13 cellular contexts compared by ENCODE assay signal in the genomic region with DNA sequence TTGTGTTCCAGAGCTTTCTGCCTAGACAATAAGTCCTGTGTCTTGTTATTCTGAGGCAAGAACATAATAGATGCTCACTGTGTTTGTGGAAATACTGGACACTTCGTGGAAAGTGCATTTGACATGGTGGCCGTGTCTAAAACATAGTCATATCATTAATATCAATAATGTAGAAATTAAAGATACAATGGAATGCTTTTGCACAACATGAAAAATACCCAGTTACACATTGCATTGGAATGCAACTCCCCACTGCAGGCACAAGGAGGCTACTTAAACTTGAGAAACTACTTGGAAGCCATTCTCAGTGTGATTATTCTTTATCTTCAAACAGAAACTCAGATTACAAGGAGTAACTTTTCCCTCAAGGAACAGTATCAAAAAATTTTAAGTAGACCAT.
DNase-seq lines count a peak whose midpoint lies in the region; ATAC-seq, FAIRE-seq and TF ChIP-seq lines count a peak whose summit lies in the region.
"Had no signal": no experiment of that assay in that cellular context is flagged by ENCODE, and none has a peak within 500 bp of the region (broad histone marks: within the 10 kb centered on the region; RNA-seq: fewer than 3 reads in every experiment).

No MANE protein-coding gene starts in this region.

- TF ChIP-seq CTCF in astrocyte (IDR thresholded peaks at IDR 0.05; ENCODE audit: insufficient read depth, low read depth, low read length) (no peak), upper lobe of left lung (IDR thresholded peaks at IDR 0.05) (peak in 1 of 6 experiments; percentile 13), GM10248 (IDR thresholded peaks at IDR 0.05; ENCODE audit: control extremely low read depth, extremely low read depth, low read depth, missing control alignments) (no peak)

- H3K27me3 Mint-ChIP-seq in astrocyte (ENCODE audit: low read depth, unreplicated experiment) = no peaks in the 10 kb centered on the region
- H3K27me3 Mint-ChIP-seq: B cell had no signal

- DNase-seq in Right ventricle myocardium superior (no peak), cardiac septum (ENCODE audit: low spot score) (no peak), astrocyte (ENCODE audit: low read depth) (peak; percentile 85), iPS-NIHi7 (ENCODE audit: extremely low spot score) (peak; percentile 17), upper lobe of left lung (no peak), GM10248 (ENCODE audit: extremely low spot score) (no peak), NCI-H146 (lab: John Stamatoyannopoulos, UW) (no peak)
- DNase-seq: activated effector memory CD4-positive, alpha-beta T cell treated with Interleukin-2 at 50 U/mL for 16 hours; effector CD8-positive, alpha-beta T cell; stimulated activated naive CD8-positive, alpha-beta T cell treated with anti-CD3 and anti-CD28 coated beads, Interleukin-15, Interleukin-2, amounts not matched to agents 100 U/mL and 50 U/mL, for 24 hours; WERI-Rb-1 had no signal

- TF ChIP-seq EP300 in upper lobe of left lung (IDR thresholded peaks at IDR 0.05) = peak in 2 of 4 donors; percentile 17 to 90

- POLR2A ChIA-PET in GM10248 (lab: Yijun Ruan, JAX) = no interaction called here

- CTCF ChIA-PET in GM10248 (lab: Yijun Ruan, JAX) = no interaction called here

- H3K4me1 Mint-ChIP-seq in astrocyte (ENCODE audit: low read depth, unreplicated experiment) = peaks cover 25% of the 10 kb centered on the region
- H3K4me1 Mint-ChIP-seq: B cell had no signal

- peaks cover 21% of the 10 kb centered on the region for H3K4me1 ChIP-seq in astrocyte (ENCODE audit: insufficient read depth, low read length)
- H3K4me1 ChIP-seq in upper lobe of left lung = peaks cover 0 to 7% (median 4%) of the 10 kb centered on the region in 4 donors

- H3K9me3 Mint-ChIP-seq in astrocyte (ENCODE audit: unreplicated experiment) = no peaks in the 10 kb centered on the region

- no peak for TF ChIP-seq POLR2A in upper lobe of left lung (IDR thresholded peaks at IDR 0.05)

- H2AFZ ChIP-seq in astrocyte (ENCODE audit: low read depth, low read length) = peak overlapping the region; percentile 13

- peak; percentile 9 for FAIRE-seq in astrocyte (lab: Jason Lieb, UNC)

- H3K9me3 ChIP-seq in astrocyte (ENCODE audit: insufficient read depth, low read depth, low read length) = no peaks in the 10 kb centered on the region
- no peaks in the 10 kb centered on the region for H3K9me3 ChIP-seq in upper lobe of left lung

- H3K27ac Mint-ChIP-seq in astrocyte (ENCODE audit: unreplicated experiment) = peak overlapping the region; percentile 81
- H3K27ac Mint-ChIP-seq: B cell had no signal

- no peaks in the 10 kb centered on the region for H3K79me2 ChIP-seq in astrocyte (ENCODE audit: insufficient read depth, low read length)

- H3K36me3 ChIP-seq in astrocyte (ENCODE audit: insufficient read depth, low read length) (no peaks in the 10 kb centered on the region), upper lobe of left lung (no peaks in the 10 kb centered on the region)
- H3K36me3 ChIP-seq: WERI-Rb-1 had no signal

- H3K27ac ChIP-seq in astrocyte (ENCODE audit: low read depth, low read length) = peak overlapping the region; percentile 55
- peak overlapping the region in 2 of 4 donors; percentile 35 to 41 for H3K27ac ChIP-seq in upper lobe of left lung
- H3K27ac ChIP-seq: WERI-Rb-1 had no signal

- H3K4me3 Mint-ChIP-seq in astrocyte (ENCODE audit: unreplicated experiment) = no peak overlapping the region
- H3K4me3 Mint-ChIP-seq: B cell had no signal

- 42 to 52% methylated on average over 2 of the region's 2 CpGs for WGBS in upper lobe of left lung, 2 donors

- no peak overlapping the region for H3K9ac ChIP-seq in astrocyte (ENCODE audit: low read length)

- H3K36me3 Mint-ChIP-seq in astrocyte (ENCODE audit: low read depth, unreplicated experiment) = no peaks in the 10 kb centered on the region

- ATAC-seq in Right ventricle myocardium superior (ENCODE audit: poor library complexity) (peak; percentile 38), upper lobe of left lung (ENCODE audit: low FRiP score in 2 of 2) (peak; percentile 77 to 86), GM19351 (IDR thresholded peaks at IDR 0.05; ENCODE audit: unreplicated experiment) (no peak)
- ATAC-seq: stimulated activated naive CD8-positive, alpha-beta T cell treated with anti-CD3 and anti-CD28 coated beads, Interleukin-15, Interleukin-2, amounts not matched to agents 100 U/mL and 50 U/mL, for 24 hours had no signal

- H3K27me3 ChIP-seq in astrocyte (ENCODE audit: insufficient read depth, low read length) (no peaks in the 10 kb centered on the region), upper lobe of left lung (no peaks in the 10 kb centered on the region)

- intact Hi-C loops in Right ventricle myocardium superior (cut with DNase I) (no loop called here), cardiac septum (cut with DNase I) (no loop called here)

- H4K20me1 ChIP-seq in astrocyte (ENCODE audit: insufficient read depth, low read length) = no peaks in the 10 kb centered on the region

- peak overlapping the region; percentile 42 for H3K4me2 ChIP-seq in astrocyte (ENCODE audit: low read length)

- H3K4me3 ChIP-seq in astrocyte (ENCODE audit: insufficient read depth, low read depth, low read length) (peak overlapping the region; percentile 8), upper lobe of left lung (no peak overlapping the region)

Comparison
In these comparisons a context has a peak if more than half of its experiments do, and no peak if none do; other contexts are left out.
1. DNase-seq: peak in astrocyte (single experiment) and iPS-NIHi7 (single experiment); none in Right ventricle myocardium superior (single experiment), cardiac septum (single experiment), upper lobe of left lung (0 of 2), GM10248 (single experiment) and NCI-H146 (single experiment).